In genomic region chr4:71229477-71230257, GRCh38 we compare ENCODE assay signal across 8 cellular contexts.
DNase-seq lines count a peak whose midpoint lies in the region; ATAC-seq and TF ChIP-seq lines count a peak whose summit lies in the region.

No MANE protein-coding gene starts in this region.

- intact Hi-C loops in colonic mucosa (cut with DNase I) = loop anchor here (5.0 to 10.0 kb wide), 2 partner anchors 42 to 485 kb away; no protein-coding TSS in a partner anchor
- intact Hi-C loops in right lobe of liver (cut with DNase I) = no loop called here

- H3K27ac ChIP-seq in colonic mucosa (no peak overlapping the region), right lobe of liver (peak overlapping the region; percentile 56 to 97 (median 94))

- no peak for TF ChIP-seq POLR2A in right lobe of liver (IDR thresholded peaks at IDR 0.05)

- TF ChIP-seq CTCF in GM20000 (IDR thresholded peaks at IDR 0.05; ENCODE audit: extremely low read depth, missing control alignments) (peak; percentile 55), colonic mucosa (IDR thresholded peaks at IDR 0.05) (peak; percentile 59), right lobe of liver (IDR thresholded peaks at IDR 0.05) (peak; percentile 61 to 72 (median 66))

- peaks cover 12% of the 10 kb centered on the region for H3K27me3 Mint-ChIP-seq in activated T-helper 17 cell treated with anti-CD3 and anti-CD28 coated beads, Interleukin-2, amount 50 U/mL, for 72 hours

- no peaks in the 10 kb centered on the region for H3K9me3 ChIP-seq in colonic mucosa
- no peaks in the 10 kb centered on the region for H3K9me3 ChIP-seq in right lobe of liver

- DNase-seq in CD1c-positive myeloid dendritic cell (ENCODE audit: extremely low spot score) (peak; percentile 7), GM20000 (ENCODE audit: low spot score) (peak; percentile 41), NCI-H460 (ENCODE audit: extremely low read depth, low read depth) (peak; percentile 1), colonic mucosa (peak; percentile 41), right lobe of liver (peak; percentile 34 to 80 (median 76)), KG1 (lab: John Stamatoyannopoulos, UW) (no peak)
- no peak for DNase-seq in activated CD8-positive, alpha-beta memory T cell treated with anti-CD3 and anti-CD28 coated beads, Interleukin-2, amount 50 U/mL, for 4 hours

- H3K36me3 Mint-ChIP-seq in activated T-helper 17 cell treated with anti-CD3 and anti-CD28 coated beads, Interleukin-2, amount 50 U/mL, for 72 hours (ENCODE audit: low read depth) = no peaks in the 10 kb centered on the region

- H3K27ac Mint-ChIP-seq in activated T-helper 17 cell treated with anti-CD3 and anti-CD28 coated beads, Interleukin-2, amount 50 U/mL, for 72 hours = no peak overlapping the region

- H3K27me3 ChIP-seq in colonic mucosa (no peaks in the 10 kb centered on the region), right lobe of liver (no peaks in the 10 kb centered on the region)

- H3K4me1 Mint-ChIP-seq in activated T-helper 17 cell treated with anti-CD3 and anti-CD28 coated beads, Interleukin-2, amount 50 U/mL, for 72 hours = no peaks in the 10 kb centered on the region

- no peaks in the 10 kb centered on the region for H3K9me3 Mint-ChIP-seq in activated T-helper 17 cell treated with anti-CD3 and anti-CD28 coated beads, Interleukin-2, amount 50 U/mL, for 72 hours

- peak; percentile 58 to 62 (median 60) for ATAC-seq in right lobe of liver
- no peak for ATAC-seq in activated T-helper 17 cell treated with anti-CD3 and anti-CD28 coated beads, Interleukin-2, amount 50 U/mL, for 72 hours (replicated peaks)

- no peak overlapping the region for H3K4me3 ChIP-seq in colonic mucosa
- peak overlapping the region in 2 of 3 donors; percentile 25 to 41 for H3K4me3 ChIP-seq in right lobe of liver

- H3K36me3 ChIP-seq in colonic mucosa = no peaks in the 10 kb centered on the region
- no peaks in the 10 kb centered on the region for H3K36me3 ChIP-seq in right lobe of liver

- H3K4me1 ChIP-seq in colonic mucosa = peaks cover 7% of the 10 kb centered on the region
- H3K4me1 ChIP-seq in right lobe of liver = peaks cover 0 to 48% (median 22%) of the 10 kb centered on the region in 4 donors

- no peak overlapping the region for H3K9ac ChIP-seq in colonic mucosa (ENCODE audit: low read depth in 2 of 2, low read length in 2 of 2)

- 18% methylated on average over 9 of the region's 9 CpGs for WGBS in right lobe of liver (ENCODE audit: insufficient coverage, low coverage, low lambda C conversion rate, missing lambda C conversion rate)

- H3K4me3 Mint-ChIP-seq in activated T-helper 17 cell treated with anti-CD3 and anti-CD28 coated beads, Interleukin-2, amount 50 U/mL, for 72 hours = no peak overlapping the region

Comparison
In these comparisons a context has a peak if more than half of its experiments do, and no peak if none do; other contexts are left out.
1. DNase-seq: peak in CD1c-positive myeloid dendritic cell (single experiment), GM20000 (single experiment), NCI-H460 (single experiment), colonic mucosa (single experiment) and right lobe of liver (3 of 3); none in activated CD8-positive, alpha-beta memory T cell treated with anti-CD3 and anti-CD28 coated beads, Interleukin-2, amount 50 U/mL, for 4 hours (single experiment) and KG1 (single experiment).
2. Peak in every context shown above with its lines, with median percentiles within 50 percentile points of each other: CTCF ChIP-seq.